ENCODE assay signal across 15 cellular contexts in the genomic region with DNA sequence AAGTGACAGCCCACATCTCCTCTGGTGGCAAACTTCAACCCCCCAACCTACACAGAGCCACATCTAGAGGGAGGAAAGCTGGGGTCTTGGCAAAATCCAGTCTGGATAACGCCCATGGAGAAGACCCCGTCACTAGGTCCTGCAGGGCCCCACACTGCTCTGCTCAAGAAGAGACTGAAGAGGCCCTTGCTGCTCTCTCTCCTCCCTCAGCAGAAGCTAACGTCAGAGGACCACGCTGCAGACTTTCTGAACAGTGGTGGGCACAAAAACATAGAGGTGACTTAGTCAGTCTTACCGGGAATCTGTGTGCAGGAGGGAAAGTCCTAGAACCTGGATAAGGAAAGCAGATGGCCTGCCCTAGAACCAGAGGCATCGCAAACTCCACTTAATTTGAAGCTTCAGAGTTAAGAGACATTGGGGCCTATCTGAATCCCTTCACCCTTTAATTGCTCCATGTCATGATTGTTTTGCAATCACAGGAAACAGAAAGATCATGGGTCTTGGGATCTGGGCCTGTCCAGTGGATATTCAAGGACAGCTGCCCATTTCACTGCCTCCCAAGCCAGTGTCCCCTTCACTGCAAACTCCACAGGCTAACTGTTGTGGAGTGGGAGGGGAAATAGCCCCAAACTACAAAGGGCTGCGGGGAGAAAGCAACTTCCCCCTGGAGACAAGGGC. TPM values are rescaled to one million over a fixed set of nuclear protein-coding genes. Genes with fewer than 3 reads are reported as not detected.
DNase-seq lines count a peak whose midpoint lies in the region; ATAC-seq and TF ChIP-seq lines count a peak whose summit lies in the region.
"Had no signal": no experiment of that assay in that cellular context is flagged by ENCODE, and none has a peak within 500 bp of the region (broad histone marks: within the 10 kb centered on the region; RNA-seq: fewer than 3 reads in every experiment).

No MANE protein-coding gene starts in this region.

- peak overlapping the region; percentile 95 for H3K4me2 ChIP-seq in fibroblast of lung (ENCODE audit: extremely low read depth, insufficient read depth, low read length)

- no peaks in the 10 kb centered on the region for H4K20me1 ChIP-seq in fibroblast of lung (ENCODE audit: control insufficient read depth, extremely low read depth, insufficient read depth, low read length)

- H2AFZ ChIP-seq in fibroblast of lung (ENCODE audit: low read length): no peak overlapping the region

- H3K4me1 Mint-ChIP-seq in Caco-2 (ENCODE audit: low read depth, unreplicated experiment): peaks cover 19% of the 10 kb centered on the region
- H3K4me1 Mint-ChIP-seq in activated T-helper 2 cell treated with anti-CD3 and anti-CD28 coated beads, Interferon-gamma antibody, Interleukin-2, Interleukin-4, amounts not matched to agents 10 μg/mL and 5 μg/mL and 100 μg/mL, durations not matched to agents 14 hours and 24 hours and 36 hours (ENCODE audit: low read depth): peaks cover 5% of the 10 kb centered on the region

- H3K9me3 Mint-ChIP-seq in Caco-2 (ENCODE audit: unreplicated experiment): no peaks in the 10 kb centered on the region
- no peaks in the 10 kb centered on the region for H3K9me3 Mint-ChIP-seq in activated T-helper 2 cell treated with anti-CD3 and anti-CD28 coated beads, Interferon-gamma antibody, Interleukin-2, Interleukin-4, amounts not matched to agents 10 μg/mL and 5 μg/mL and 100 μg/mL, durations not matched to agents 14 hours and 24 hours and 36 hours
- H3K9me3 Mint-ChIP-seq: activated naive CD4-positive, alpha-beta T cell treated with anti-CD3 and anti-CD28 coated beads, Interleukin-2, amount 10 ng/mL, durations not matched to agents 7 days and 5 days; WTC11 had no signal

- H3K27me3 Mint-ChIP-seq in Caco-2 (ENCODE audit: insufficient read depth, unreplicated experiment): no peaks in the 10 kb centered on the region
- H3K27me3 Mint-ChIP-seq in activated T-helper 2 cell treated with anti-CD3 and anti-CD28 coated beads, Interferon-gamma antibody, Interleukin-2, Interleukin-4, amounts not matched to agents 10 μg/mL and 5 μg/mL and 100 μg/mL, durations not matched to agents 14 hours and 24 hours and 36 hours (ENCODE audit: low read depth): peaks cover 76% of the 10 kb centered on the region

- H3K27ac ChIP-seq in ascending aorta (peak overlapping the region; percentile 86 to 88), fibroblast of lung (ENCODE audit: insufficient read depth, low read length) (peak overlapping the region; percentile 78), spleen (peak overlapping the region in 5 of 8 donors; percentile 21 to 70 (median 61))
- H3K27ac ChIP-seq: thyroid gland had no signal

- DNase-seq in Caco-2: no peak
- DNase-seq in ascending aorta (ENCODE audit: low spot score in 2 of 2): no peak
- DNase-seq in fibroblast of lung (ENCODE audit: low read depth in 2 of 2): no peak
- DNase-seq in spleen: no peak
- DNase-seq in BE2C: no peak
- DNase-seq in SK-N-DZ (ENCODE audit: low spot score): no peak
- no peak for DNase-seq in activated T-helper 2 cell treated with anti-CD3 and anti-CD28 coated beads, Interferon-gamma antibody, Interleukin-2, Interleukin-4, amounts not matched to agents 10 μg/mL and 5 μg/mL and 100 μg/mL, durations not matched to agents 14 hours and 24 hours and 36 hours (ENCODE audit: low spot score)
- DNase-seq: activated naive CD4-positive, alpha-beta T cell treated with anti-CD3 and anti-CD28 coated beads, Interleukin-2, amount 10 ng/mL, durations not matched to agents 7 days and 5 days; DMS153; NCI-H2029; NCI-H510A treated with DMSO at 0.1 percent for 48 hours; thyroid gland had no signal

- intact Hi-C loops in Caco-2 (cut with micrococcal nuclease; ENCODE audit: unreplicated experiment): no loop called here
- intact Hi-C loops in ascending aorta (cut with DNase I): no loop called here
- intact Hi-C loops in spleen (cut with DNase I; ENCODE audit: low total_unique reads): no loop called here
- intact Hi-C loops in activated T-helper 2 cell treated with anti-CD3 and anti-CD28 coated beads, Interferon-gamma antibody, Interleukin-2, Interleukin-4, amounts not matched to agents 10 μg/mL and 5 μg/mL and 100 μg/mL, durations not matched to agents 14 hours and 24 hours and 36 hours (cut with micrococcal nuclease): no loop called here

- H3K36me3 Mint-ChIP-seq in Caco-2 (ENCODE audit: insufficient read depth, unreplicated experiment): peaks cover 22% of the 10 kb centered on the region
- H3K36me3 Mint-ChIP-seq in activated T-helper 2 cell treated with anti-CD3 and anti-CD28 coated beads, Interferon-gamma antibody, Interleukin-2, Interleukin-4, amounts not matched to agents 10 μg/mL and 5 μg/mL and 100 μg/mL, durations not matched to agents 14 hours and 24 hours and 36 hours (ENCODE audit: low read depth): no peaks in the 10 kb centered on the region
- H3K36me3 Mint-ChIP-seq: activated naive CD4-positive, alpha-beta T cell treated with anti-CD3 and anti-CD28 coated beads, Interleukin-2, amount 10 ng/mL, durations not matched to agents 7 days and 5 days had no signal

- H3K36me3 ChIP-seq in Caco-2 (ENCODE audit: control insufficient read depth, insufficient read depth, low read length): peaks cover 10% of the 10 kb centered on the region
- H3K36me3 ChIP-seq in ascending aorta: peaks cover 2 to 11% of the 10 kb centered on the region in 2 donors
- H3K36me3 ChIP-seq in fibroblast of lung (ENCODE audit: control insufficient read depth, insufficient read depth, low read length): peaks cover 10% of the 10 kb centered on the region
- no peaks in the 10 kb centered on the region for H3K36me3 ChIP-seq in spleen
- no peaks in the 10 kb centered on the region for H3K36me3 ChIP-seq in BE2C
- H3K36me3 ChIP-seq: thyroid gland had no signal

- H3K4me1 ChIP-seq in Caco-2 (peaks cover 12% of the 10 kb centered on the region; the same call in 1 of the 2 replicates), ascending aorta (peaks cover 3 to 33% of the 10 kb centered on the region in 2 donors), fibroblast of lung (ENCODE audit: control insufficient read depth, extremely low read depth, insufficient read depth, low read length) (peaks cover 29% of the 10 kb centered on the region), spleen (peaks cover 0 to 25% (median 18%) of the 10 kb centered on the region in 6 donors), BE2C (0 out of 2 replicates have a peak, but pooled peaks cover 4% of the 10 kb centered on the region)

- BruUV-seq in Caco-2 (replicated peaks; lab: Mats Ljungman, UMichigan): no TSS peak

- CTCF ChIA-PET in Caco-2 (lab: Charles Lee): no interaction called here

- peak overlapping the region; percentile 93 for H3K4me3 Mint-ChIP-seq in Caco-2 (ENCODE audit: unreplicated experiment)
- H3K4me3 Mint-ChIP-seq in activated T-helper 2 cell treated with anti-CD3 and anti-CD28 coated beads, Interferon-gamma antibody, Interleukin-2, Interleukin-4, amounts not matched to agents 10 μg/mL and 5 μg/mL and 100 μg/mL, durations not matched to agents 14 hours and 24 hours and 36 hours (ENCODE audit: low read depth): no peak overlapping the region
- H3K4me3 Mint-ChIP-seq: activated naive CD4-positive, alpha-beta T cell treated with anti-CD3 and anti-CD28 coated beads, Interleukin-2, amount 10 ng/mL, durations not matched to agents 7 days and 5 days had no signal

- WGBS in spleen, 5 donors: 77 to 94% (median 88%) methylated on average over 7 of the region's 7 CpGs

- POLR2A ChIA-PET in Caco-2 (lab: Charles Lee): no interaction called here

- TF ChIP-seq CTCF in Caco-2 (IDR thresholded peaks at IDR 0.05; ENCODE audit: insufficient read depth in 1 of 2, low read depth in 1 of 2, low read length in 1 of 2, severe bottlenecking in 1 of 2, unreplicated experiment in 1 of 2) (no peak), ascending aorta (IDR thresholded peaks at IDR 0.05) (no peak), fibroblast of lung (conservative IDR thresholded peaks at IDR 0.05 in 1 of 2, IDR thresholded peaks at IDR 0.05 in 1 of 2; ENCODE audit: low read depth in 1 of 2, low read length in 2 of 2) (no peak), spleen (IDR thresholded peaks at IDR 0.05 in 8 of 11, conservative IDR thresholded peaks at IDR 0.05 in 3 of 11) (no peak), BE2C (IDR thresholded peaks at IDR 0.05; ENCODE audit: low read depth, low read length) (no peak)

- H3K9me3 ChIP-seq in Caco-2 (no peaks in the 10 kb centered on the region), ascending aorta (no peaks in the 10 kb centered on the region), fibroblast of lung (ENCODE audit: control insufficient read depth, insufficient read depth, low read depth, low read length) (no peaks in the 10 kb centered on the region), spleen (no peaks in the 10 kb centered on the region), BE2C (no peaks in the 10 kb centered on the region)
- H3K9me3 ChIP-seq: thyroid gland had no signal

- peak overlapping the region; percentile 40 for H3K27ac Mint-ChIP-seq in Caco-2 (ENCODE audit: unreplicated experiment)
- H3K27ac Mint-ChIP-seq in activated T-helper 2 cell treated with anti-CD3 and anti-CD28 coated beads, Interferon-gamma antibody, Interleukin-2, Interleukin-4, amounts not matched to agents 10 μg/mL and 5 μg/mL and 100 μg/mL, durations not matched to agents 14 hours and 24 hours and 36 hours: no peak overlapping the region
- H3K27ac Mint-ChIP-seq: activated naive CD4-positive, alpha-beta T cell treated with anti-CD3 and anti-CD28 coated beads, Interleukin-2, amount 10 ng/mL, durations not matched to agents 7 days and 5 days; progenitor cell of endocrine pancreas; WTC11 had no signal

- H3K9ac ChIP-seq in fibroblast of lung (ENCODE audit: insufficient read depth, low read length): no peak overlapping the region

- no peak for ATAC-seq in HG02938 (IDR thresholded peaks at IDR 0.05; ENCODE audit: unreplicated experiment)
- ATAC-seq: WTC11 had no signal

- peaks cover 56% of the 10 kb centered on the region for H3K79me2 ChIP-seq in fibroblast of lung (ENCODE audit: control insufficient read depth, insufficient read depth, low read length)

- TF ChIP-seq POLR2A in spleen (IDR thresholded peaks at IDR 0.05): no peak

- peak overlapping the region; percentile 16; the same call in 1 of the 2 replicates for H3K4me3 ChIP-seq in Caco-2 (ENCODE audit: low read depth, low read length)
- H3K4me3 ChIP-seq in ascending aorta: peak overlapping the region in 1 of 2 donors; percentile 82
- H3K4me3 ChIP-seq in fibroblast of lung (replicated peaks in 1 of 4; ENCODE audit: control extremely low read depth in 1 of 4, insufficient read depth in 1 of 4, low read depth in 3 of 4, low read length in 4 of 4): peak overlapping the region; percentile 58 to 83 (median 74)
- H3K4me3 ChIP-seq in spleen: no peak overlapping the region
- no peak overlapping the region for H3K4me3 ChIP-seq in BE2C (ENCODE audit: low read depth, low read length)
- H3K4me3 ChIP-seq: thyroid gland had no signal

- no peaks in the 10 kb centered on the region for H3K27me3 ChIP-seq in Caco-2 (replicated peaks; ENCODE audit: control insufficient read depth, insufficient read depth, low read length)
- H3K27me3 ChIP-seq in ascending aorta: no peaks in the 10 kb centered on the region
- H3K27me3 ChIP-seq in fibroblast of lung (ENCODE audit: control insufficient read depth, insufficient read depth, low read length): no peaks in the 10 kb centered on the region
- H3K27me3 ChIP-seq in spleen (replicated peaks in 1 of 7): peaks cover 2 to 75% (median 29%) of the 10 kb centered on the region in 7 donors
- no peaks in the 10 kb centered on the region for H3K27me3 ChIP-seq in BE2C
- H3K27me3 ChIP-seq: thyroid gland had no signal

RNA-seq across cellular contexts. Expression of gene DKK3, which starts 1.7 kb away (rescaled TPM):
- total RNA-seq in Caco-2 (2022) (156 and 165 TPM in 2 replicates), ascending aorta (433 TPM), fibroblast of lung (387 and 1,064 TPM in 2 replicates), spleen (100 to 1,000 TPM in 1 of 7 donors, 10 to 100 TPM in 6; 26.9 to 111 (median 53.2) TPM)
- polyA plus RNA-seq in fibroblast of lung (1,283 and 1,566 TPM in 2 replicates), spleen (10 to 100 TPM in 2 of 3 donors, 1 to 10 TPM in 1; 8.6 to 14.2 (median 12.3) TPM)
- 748 and 845 TPM in 2 replicates for polyA plus RNA-seq in fibroblast of lung (2012)
- polyA minus RNA-seq in fibroblast of lung (ENCODE audit: low replicate concordance): 440 and 622 TPM in 2 replicates
- 28.2 TPM for polyA plus RNA-seq in BE2C (2012; ENCODE audit: insufficient read depth, insufficient read length, low read depth)
- 41.0 and 47.8 TPM in 2 replicates for polyA plus RNA-seq in SK-N-DZ (2014; cell fraction: cytosol; rRNA removed)
- 37.4 and 46.4 TPM in 2 replicates for polyA plus RNA-seq in SK-N-DZ (2014; cell fraction: nucleus; rRNA removed)
- total RNA-seq in activated T-helper 2 cell treated with anti-CD3 and anti-CD28 coated beads, Interferon-gamma antibody, Interleukin-2, Interleukin-4, amounts not matched to agents 10 μg/mL and 5 μg/mL and 100 μg/mL, durations not matched to agents 14 hours and 24 hours and 36 hours: not detected in 2 replicates

Comparison
In these comparisons a context has a peak if more than half of its experiments do, and no peak if none do; other contexts are left out.
1. H3K4me3 ChIP-seq: peak in Caco-2 (single experiment) and fibroblast of lung (4 of 4); none in spleen (0 of 8) and BE2C (single experiment).
2. RNA of gene DKK3, which starts 1.7 kb away (total RNA-seq): 387 to 1,064 TPM in fibroblast of lung, 433 TPM in ascending aorta (single experiment), 156 to 165 TPM in Caco-2 and 26.9 to 111 TPM in spleen; not detected in activated T-helper 2 cell treated with anti-CD3 and anti-CD28 coated beads, Interferon-gamma antibody, Interleukin-2, Interleukin-4, amounts not matched to agents 10 μg/mL and 5 μg/mL and 100 μg/mL, durations not matched to agents 14 hours and 24 hours and 36 hours; every median in the first group is over 10 times any median in the second.
3. Peak in every context shown above with its lines, with median percentiles within 50 percentile points of each other: H3K27ac ChIP-seq.